ENCODE assay signal across 8 cellular contexts in genomic region chr2:64522843-64523428, GRCh38. TPM values are rescaled to one million over a fixed set of nuclear protein-coding genes. Genes with fewer than 3 reads are reported as not detected.
DNase-seq lines count a peak whose midpoint lies in the region; ATAC-seq and TF ChIP-seq lines count a peak whose summit lies in the region.

No MANE protein-coding gene starts in this region.

- TF ChIP-seq CTCF in fibroblast of pulmonary artery (IDR thresholded peaks at IDR 0.05; ENCODE audit: low read length, missing control alignments) (peak; percentile 87), neutrophil (IDR thresholded peaks at IDR 0.05) (peak; percentile 81)

- peaks cover 29 to 38% of the 10 kb centered on the region in 2 experiments for H3K4me1 ChIP-seq in neutrophil (ENCODE audit: control insufficient read depth in 1 of 2, insufficient read depth in 1 of 2, low read depth in 1 of 2, low read length in 1 of 2)

- DNase-seq in DMS 273 (lab: John Stamatoyannopoulos, UW; ENCODE audit: unreplicated experiment) (peak; percentile 90), LHCN-M2 (ENCODE audit: low read depth) (peak; percentile 78), RPMI8226 (peak; percentile 89), fibroblast of pulmonary artery (ENCODE audit: low read depth) (peak; percentile 91), substantia nigra (lab: John Stamatoyannopoulos, UW) (peak in 30 of 49 donors; percentile 6 to 63 (median 37))

- H3K4me3 ChIP-seq in fibroblast of pulmonary artery (replicated peaks; ENCODE audit: low read depth, low read length) (peak overlapping the region; percentile 78), neutrophil (ENCODE audit: low read depth in 1 of 2, low read length in 1 of 2) (peak overlapping the region; percentile 83 to 85)

- H3K4me1 Mint-ChIP-seq in activated T-helper 17 cell treated with anti-CD3 and anti-CD28 coated beads, Interleukin-2, amount 50 U/mL, for 72 hours, result peaks cover 4% of the 10 kb centered on the region

- no peaks in the 10 kb centered on the region for H3K9me3 ChIP-seq in neutrophil

- no peaks in the 10 kb centered on the region for H3K27me3 Mint-ChIP-seq in activated T-helper 17 cell treated with anti-CD3 and anti-CD28 coated beads, Interleukin-2, amount 50 U/mL, for 72 hours

- peak overlapping the region; percentile 99 for H3K27ac ChIP-seq in neutrophil
- H3K27ac ChIP-seq in substantia nigra (ENCODE audit: low read depth, low read length, poor library complexity, severe bottlenecking), result peak overlapping the region; percentile 93

- no peaks in the 10 kb centered on the region for H3K27me3 ChIP-seq in neutrophil

- H3K27ac Mint-ChIP-seq in activated T-helper 17 cell treated with anti-CD3 and anti-CD28 coated beads, Interleukin-2, amount 50 U/mL, for 72 hours, result peak overlapping the region; percentile 99

- no peaks in the 10 kb centered on the region for H3K9me3 Mint-ChIP-seq in activated T-helper 17 cell treated with anti-CD3 and anti-CD28 coated beads, Interleukin-2, amount 50 U/mL, for 72 hours

- peak overlapping the region; percentile 97 for H3K4me3 Mint-ChIP-seq in activated T-helper 17 cell treated with anti-CD3 and anti-CD28 coated beads, Interleukin-2, amount 50 U/mL, for 72 hours

- ATAC-seq in activated T-helper 17 cell treated with anti-CD3 and anti-CD28 coated beads, Interleukin-2, amount 50 U/mL, for 72 hours (replicated peaks), result peak; percentile 9
- no peak for ATAC-seq in HG02973 (IDR thresholded peaks at IDR 0.05; ENCODE audit: unreplicated experiment)

- peaks cover 35% of the 10 kb centered on the region for H3K36me3 Mint-ChIP-seq in activated T-helper 17 cell treated with anti-CD3 and anti-CD28 coated beads, Interleukin-2, amount 50 U/mL, for 72 hours (ENCODE audit: low read depth)

- H3K36me3 ChIP-seq in neutrophil, result no peaks in the 10 kb centered on the region

RNA-seq across cellular contexts. Expression of gene AFTPH, which starts 1.2 kb away (rescaled TPM):
- total RNA-seq in LHCN-M2 (2014; rRNA removed), result 13.3 and 16.1 TPM in 2 replicates
- 5.4 TPM for polyA plus RNA-seq in LHCN-M2 (2012)
- total RNA-seq in activated T-helper 17 cell treated with anti-CD3 and anti-CD28 coated beads, Interleukin-2, amount 50 U/mL, for 72 hours, result 10 to 100 TPM; 32.3 to 49.8 TPM

Comparison
In these comparisons a context has a peak if more than half of its experiments do, and no peak if none do; other contexts are left out.
1. DNase-seq: peak in every context shown above with its lines; median percentile 91 in fibroblast of pulmonary artery; 90 in DMS 273; 89 in RPMI8226; 78 in LHCN-M2; 37 in substantia nigra.